8 cellular contexts compared by ENCODE assay signal in genomic region chr17:7237266-7237760, GRCh38. TPM values are rescaled to one million over a fixed set of nuclear protein-coding genes. Genes with fewer than 3 reads are reported as not detected.
DNase-seq lines count a peak whose midpoint lies in the region; ATAC-seq and TF ChIP-seq lines count a peak whose summit lies in the region.

No MANE protein-coding gene starts in this region.

- CTCF ChIA-PET in AG04449 (lab: Yijun Ruan, JAX): interaction anchor here (1.2 to 1.5 kb wide), 2 partner anchors 17 to 191 kb away, joined by 3 read pairs; no protein-coding TSS in a partner anchor

- peak overlapping the region; percentile 60 for H3K4me2 ChIP-seq in Karpas-422 (ENCODE audit: low read depth, low read length, poor library complexity, severe bottlenecking)

- H3K9ac ChIP-seq in Karpas-422 (ENCODE audit: low read length): peak overlapping the region; percentile 100

- POLR2A ChIA-PET in AG04449 (lab: Yijun Ruan, JAX): interaction anchor here (0.6 to 3.1 kb wide), 3 partner anchors 17 to 124 kb away, joined by 3 to 23 read pairs (median 3); partner anchors contain the start of genes ACADVL and DLG4

- H3K9me3 Mint-ChIP-seq in naive B cell: no peaks in the 10 kb centered on the region

- peak overlapping the region; percentile 94 for H3K27ac ChIP-seq in Karpas-422 (ENCODE audit: low read length)

- H3K36me3 Mint-ChIP-seq in naive B cell: peaks cover 4 to 30% of the 10 kb centered on the region in 2 donors

- no peak for DNase-seq in AG04449 (ENCODE audit: low read depth, low spot score)
- no peak for DNase-seq in Karpas-422
- DNase-seq in choroid plexus epithelial cell (ENCODE audit: low read depth): no peak
- DNase-seq in naive B cell: no peak
- DNase-seq in kidney tubule cell (ENCODE audit: low spot score): no peak
- no peak for DNase-seq in NCI-H82 (lab: John Stamatoyannopoulos, UW)
- no peak for DNase-seq in activated CD4-positive, CD25-positive, alpha-beta regulatory T cell (lab: John Stamatoyannopoulos, UW)

- H3K9me3 ChIP-seq in Karpas-422 (ENCODE audit: low read length): no peaks in the 10 kb centered on the region

- no peaks in the 10 kb centered on the region for H3K9me2 ChIP-seq in Karpas-422 (replicated peaks; ENCODE audit: insufficient read depth, low read length)

- peaks cover 53% of the 10 kb centered on the region for H3K79me2 ChIP-seq in Karpas-422 (ENCODE audit: low read length)

- H3K4me1 ChIP-seq in Karpas-422 (ENCODE audit: low read length): peaks cover 63% of the 10 kb centered on the region

- peaks cover 12% of the 10 kb centered on the region; the same call in 1 of the 2 replicates for H4K20me1 ChIP-seq in Karpas-422 (ENCODE audit: insufficient read depth, low read depth, low read length)

- no peak overlapping the region for H2AFZ ChIP-seq in Karpas-422 (ENCODE audit: low read length)

- peaks cover 69 to 78% (median 73%) of the 10 kb centered on the region in 3 donors for H3K4me1 Mint-ChIP-seq in naive B cell

- H3K27me3 Mint-ChIP-seq in naive B cell: no peaks in the 10 kb centered on the region

- no peaks in the 10 kb centered on the region for H3K27me3 ChIP-seq in Karpas-422 (ENCODE audit: low read length)

- peaks cover 12% of the 10 kb centered on the region; the same call in 1 of the 2 replicates for H3K36me3 ChIP-seq in Karpas-422 (ENCODE audit: insufficient read depth, low read length)

- H3K4me3 ChIP-seq in AG04449 (ENCODE audit: low read depth, low read length) (peak overlapping the region; percentile 84), Karpas-422 (ENCODE audit: low read length) (peak overlapping the region; percentile 98; the same call in 1 of the 2 replicates), choroid plexus epithelial cell (ENCODE audit: low read depth, low read length) (peak overlapping the region; percentile 89)

- TF ChIP-seq CTCF in AG04449 (IDR thresholded peaks at IDR 0.05; ENCODE audit: insufficient read depth, low read length, missing control alignments) (no peak), choroid plexus epithelial cell (conservative IDR thresholded peaks at IDR 0.05; ENCODE audit: low read depth, low read length) (no peak)

- no peak for ATAC-seq in naive B cell (ENCODE audit: low read depth in 2 of 2)
- no peak for ATAC-seq in activated CD4-positive, CD25-positive, alpha-beta regulatory T cell treated with anti-CD3 and anti-CD28 coated beads, Interleukin-2, amount 50 U/mL, for 24 hours

- H3K27ac Mint-ChIP-seq in naive B cell: peak overlapping the region; percentile 0 to 100 (median 93)

- H3K4me3 Mint-ChIP-seq in naive B cell: peak overlapping the region; percentile 87 to 100 (median 98)

RNA-seq across cellular contexts. Expression of gene PHF23, which starts 1.9 kb away (rescaled TPM):
- total RNA-seq in Karpas-422 (2014; rRNA removed; shearing (Covaris generic); ENCODE audit: low replicate concordance): 36.7 and 69.3 TPM in 2 replicates
- 10 to 100 TPM; 11.9 to 24.2 (median 20.5) TPM for polyA plus RNA-seq in naive B cell (ENCODE audit: low read depth in 6 of 6)

RNA-seq across cellular contexts. Expression of gene DVL2, which starts 3.0 kb away (rescaled TPM):
- 75.2 and 117 TPM in 2 replicates for total RNA-seq in Karpas-422 (2014; rRNA removed; shearing (Covaris generic); ENCODE audit: low replicate concordance)
- polyA plus RNA-seq in naive B cell (ENCODE audit: low read depth in 6 of 6): 10 to 100 TPM; 23.4 to 33.1 (median 25.5) TPM

RNA-seq across cellular contexts. Expression of gene GABARAP, which starts 4.9 kb away (rescaled TPM):
- 218 and 301 TPM in 2 replicates for total RNA-seq in Karpas-422 (2014; rRNA removed; shearing (Covaris generic); ENCODE audit: low replicate concordance)
- 1,000 to 10,000 TPM in 4 of 6 donors, 100 to 1,000 TPM in 2; 833 to 1,381 (median 1,181) TPM for polyA plus RNA-seq in naive B cell (ENCODE audit: low read depth in 6 of 6)

RNA-seq across cellular contexts. Expression of gene CTDNEP1, which starts 14.2 kb away (rescaled TPM):
- total RNA-seq in Karpas-422 (2014; rRNA removed; shearing (Covaris generic); ENCODE audit: low replicate concordance): 52.6 and 87.8 TPM in 2 replicates
- 10 to 100 TPM; 44.6 to 90.2 (median 53.0) TPM for polyA plus RNA-seq in naive B cell (ENCODE audit: low read depth in 6 of 6)

RNA-seq across cellular contexts. Expression of gene ELP5, which starts 14.7 kb away (rescaled TPM):
- 38.8 and 53.4 TPM in 2 replicates for total RNA-seq in Karpas-422 (2014; rRNA removed; shearing (Covaris generic); ENCODE audit: low replicate concordance)
- polyA plus RNA-seq in naive B cell (ENCODE audit: low read depth in 6 of 6): 10 to 100 TPM; 54.2 to 94.8 (median 80.6) TPM
